In genomic region chr15:97840501-97840900, GRCh38 we compare ENCODE assay signal across 23 cellular contexts.
"Had no signal": no experiment of that assay in that cellular context is flagged by ENCODE, and none has a peak within 500 bp of the region (broad histone marks: within the 10 kb centered on the region; RNA-seq: fewer than 3 reads in every experiment).

No MANE protein-coding gene starts in this region.

- ATAC-seq: activated CD4-positive, alpha-beta T cell treated with anti-CD3 and anti-CD28 coated beads for 36 hours; activated T-cell treated with anti-CD3 and anti-CD28 coated beads, Interleukin-2, amount 50 U/mL, for 4 hours; left ventricle myocardium superior; natural killer cell treated with Interleukin-12 subunit alpha and Interleukin-12 subunit beta and Interleukin-15 and Interleukin-18, amount 100 ng/mL, for 72 hours; psoas muscle; right cardiac atrium; stimulated activated naive CD8-positive, alpha-beta T cell treated with anti-CD3 and anti-CD28 coated beads, Interleukin-15, Interleukin-2, amounts not matched to agents 100 U/mL and 50 U/mL, for 24 hours; T-helper 17 cell had no signal

- H3K9me3 ChIP-seq: neutrophil, ovary, psoas muscle, upper lobe of left lung had no signal

- H3K4me1 Mint-ChIP-seq: activated CD4-positive, alpha-beta T cell treated with anti-CD3 and anti-CD28 coated beads for 36 hours; activated naive CD8-positive, alpha-beta T cell treated with anti-CD3 and anti-CD28 coated beads, Interleukin-2, amount 10 ng/mL, durations not matched to agents 7 days and 5 days; T-helper 17 cell had no signal

- H3K36me3 ChIP-seq: cardiac muscle cell, neutrophil, ovary, upper lobe of left lung had no signal

- H3K27ac Mint-ChIP-seq: activated B cell treated with CpG ODN at 0.5 μM for 24 hours; activated CD4-positive, alpha-beta T cell treated with anti-CD3 and anti-CD28 coated beads for 36 hours; activated naive CD8-positive, alpha-beta T cell treated with anti-CD3 and anti-CD28 coated beads, Interleukin-2, amount 10 ng/mL, durations not matched to agents 7 days and 5 days; activated T-helper 2 cell treated with anti-CD3 and anti-CD28 coated beads, Interferon-gamma antibody, Interleukin-2, Interleukin-4, amounts not matched to agents 10 μg/mL and 5 μg/mL and 100 μg/mL, durations not matched to agents 14 hours and 24 hours and 36 hours; natural killer cell treated with Interleukin-12 subunit alpha and Interleukin-12 subunit beta and Interleukin-15 and Interleukin-18, amount 100 ng/mL, for 72 hours; T-helper 17 cell had no signal

- H3K9me3 Mint-ChIP-seq: activated B cell treated with CpG ODN at 0.5 μM for 24 hours; activated naive CD8-positive, alpha-beta T cell treated with anti-CD3 and anti-CD28 coated beads, Interleukin-2, amount 10 ng/mL, durations not matched to agents 7 days and 5 days; activated T-helper 2 cell treated with anti-CD3 and anti-CD28 coated beads, Interferon-gamma antibody, Interleukin-2, Interleukin-4, amounts not matched to agents 10 μg/mL and 5 μg/mL and 100 μg/mL, durations not matched to agents 14 hours and 24 hours and 36 hours; natural killer cell treated with Interleukin-12 subunit alpha and Interleukin-12 subunit beta and Interleukin-15 and Interleukin-18, amount 100 ng/mL, for 72 hours had no signal

- H3K27ac ChIP-seq: cardiac muscle cell, neutrophil, ovary, psoas muscle, upper lobe of left lung had no signal

- H3K27me3 ChIP-seq: cardiac muscle cell, neutrophil, ovary, upper lobe of left lung had no signal

- H3K4me3 Mint-ChIP-seq: activated B cell treated with CpG ODN at 0.5 μM for 24 hours; activated CD4-positive, alpha-beta T cell treated with anti-CD3 and anti-CD28 coated beads for 36 hours; activated naive CD8-positive, alpha-beta T cell treated with anti-CD3 and anti-CD28 coated beads, Interleukin-2, amount 10 ng/mL, durations not matched to agents 7 days and 5 days; activated T-cell treated with anti-CD3 and anti-CD28 coated beads, Interleukin-2, amount 50 U/mL, for 4 hours; natural killer cell treated with Interleukin-12 subunit alpha and Interleukin-12 subunit beta and Interleukin-15 and Interleukin-18, amount 100 ng/mL, for 72 hours; T-helper 17 cell had no signal

- DNase-seq: activated B cell treated with CpG ODN at 0.5 μM for 24 hours; activated CD4-positive, alpha-beta T cell treated with anti-CD3 and anti-CD28 coated beads for 36 hours; activated CD4-positive, alpha-beta T cell treated with anti-CD3 and anti-CD28 coated beads, Interleukin-2, amount 50 U/mL, for 48 hours; activated CD8-positive, alpha-beta memory T cell treated with anti-CD3 and anti-CD28 coated beads, Interleukin-2, amount 50 U/mL, for 48 hours; activated naive CD4-positive, alpha-beta T cell treated with Interleukin-2 at 50 U/mL for 16 hours; activated naive CD8-positive, alpha-beta T cell treated with anti-CD3 and anti-CD28 coated beads, Interleukin-2, amount 10 ng/mL, durations not matched to agents 7 days and 5 days; activated T-cell treated with anti-CD3 and anti-CD28 coated beads, Interleukin-2, amount 50 U/mL, for 4 hours; amniotic stem cell; cortex of kidney; foreskin melanocyte; left ventricle myocardium superior; ovary; psoas muscle; right cardiac atrium; stimulated activated CD4-positive, alpha-beta T cell treated with anti-CD3 and anti-CD28 coated beads, Interleukin-12 subunit alpha, Interleukin-12 subunit beta, amount 100 ng/mL, for 4 hours; stimulated activated CD4-positive, alpha-beta T cell treated with anti-CD3 and anti-CD28 coated beads, Interleukin-4, amount 100 ng/mL, for 4 hours; stimulated activated naive CD8-positive, alpha-beta T cell treated with anti-CD3 and anti-CD28 coated beads, Interleukin-15, Interleukin-2, amounts not matched to agents 100 U/mL and 50 U/mL, for 24 hours; T-helper 17 cell; upper lobe of left lung had no signal

- H3K27me3 Mint-ChIP-seq: activated B cell treated with CpG ODN at 0.5 μM for 24 hours; activated CD4-positive, alpha-beta T cell treated with anti-CD3 and anti-CD28 coated beads for 36 hours; activated naive CD8-positive, alpha-beta T cell treated with anti-CD3 and anti-CD28 coated beads, Interleukin-2, amount 10 ng/mL, durations not matched to agents 7 days and 5 days; T-helper 17 cell had no signal

- H3K4me3 ChIP-seq: cardiac muscle cell, ovary, psoas muscle, upper lobe of left lung had no signal

- H3K36me3 Mint-ChIP-seq: activated naive CD8-positive, alpha-beta T cell treated with anti-CD3 and anti-CD28 coated beads, Interleukin-2, amount 10 ng/mL, durations not matched to agents 7 days and 5 days; natural killer cell treated with Interleukin-12 subunit alpha and Interleukin-12 subunit beta and Interleukin-15 and Interleukin-18, amount 100 ng/mL, for 72 hours had no signal

- H3K4me1 ChIP-seq: psoas muscle, upper lobe of left lung had no signal
